In the genomic region with DNA sequence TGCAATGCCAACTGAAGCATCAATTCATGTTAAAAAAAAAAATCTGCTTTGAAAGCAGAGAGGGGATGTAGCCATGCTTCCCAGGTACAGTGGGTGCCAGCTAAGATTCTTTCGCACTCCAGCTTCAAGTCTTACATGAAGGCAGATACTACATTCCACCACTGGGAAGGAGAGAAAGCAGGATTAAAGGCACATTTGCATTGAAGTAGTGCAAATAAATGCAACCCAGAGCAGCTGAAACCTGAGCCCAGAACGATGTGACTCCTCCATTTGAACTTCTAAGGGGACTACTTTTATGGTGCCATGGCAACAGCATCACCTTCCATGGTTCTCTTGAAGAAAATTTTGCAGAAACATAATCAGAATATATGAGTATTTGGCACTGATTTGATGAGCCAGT, we compare ENCODE assay signal across 36 cellular contexts. TPM values are rescaled to one million over a fixed set of nuclear protein-coding genes. Genes with fewer than 3 reads are reported as not detected.
"Had no signal": no experiment of that assay in that cellular context is flagged by ENCODE, and none has a peak within 500 bp of the region (broad histone marks: within the 10 kb centered on the region; RNA-seq: fewer than 3 reads in every experiment).

No MANE protein-coding gene starts in this region.

- H3K9me3 Mint-ChIP-seq: activated CD4-positive, alpha-beta memory T cell treated with anti-CD3 and anti-CD28 coated beads for 36 hours; activated CD4-positive, alpha-beta T cell treated with anti-CD3 and anti-CD28 coated beads, Interleukin-2, amount 10 ng/mL, durations not matched to agents 24 days and 14 days; dendritic cell treated with granulocyte-macrophage colony-stimulating factor and Interleukin-4, amounts not matched to agents 40 ng/mL and 50 ng/mL, for 4 days; natural killer cell treated with Interleukin-12 subunit alpha and Interleukin-12 subunit beta and Interleukin-15 and Interleukin-18, amount 100 ng/mL, for 72 hours had no signal

- H3K4me3 Mint-ChIP-seq: activated CD4-positive, alpha-beta memory T cell treated with anti-CD3 and anti-CD28 coated beads for 36 hours; activated CD4-positive, alpha-beta T cell treated with anti-CD3 and anti-CD28 coated beads, Interleukin-2, amount 10 ng/mL, durations not matched to agents 24 days and 14 days; dendritic cell treated with granulocyte-macrophage colony-stimulating factor and Interleukin-4, amounts not matched to agents 40 ng/mL and 50 ng/mL, for 4 days; natural killer cell treated with Interleukin-12 subunit alpha and Interleukin-12 subunit beta and Interleukin-15 and Interleukin-18, amount 100 ng/mL, for 72 hours; T-helper 17 cell had no signal

- H3K36me3 Mint-ChIP-seq: activated CD4-positive, alpha-beta memory T cell treated with anti-CD3 and anti-CD28 coated beads for 36 hours; natural killer cell treated with Interleukin-12 subunit alpha and Interleukin-12 subunit beta and Interleukin-15 and Interleukin-18, amount 100 ng/mL, for 72 hours had no signal

- DNase-seq: activated CD4-positive, alpha-beta memory T cell treated with anti-CD3 and anti-CD28 coated beads for 36 hours; activated CD4-positive, alpha-beta T cell treated with anti-CD3 and anti-CD28 coated beads, Interleukin-2, amount 10 ng/mL, durations not matched to agents 24 days and 14 days; activated CD4-positive, CD25-positive, alpha-beta regulatory T cell treated with anti-CD3 and anti-CD28 coated beads, Interleukin-2, amount 50 U/mL, for 72 hours; activated CD8-positive, alpha-beta memory T cell treated with anti-CD3 and anti-CD28 coated beads, Interleukin-2, amount 50 U/mL, for 4 hours; activated gamma-delta T cell treated with Interleukin-2 at 50 U/mL for 16 hours; activated naive CD4-positive, alpha-beta T cell treated with anti-CD3 and anti-CD28 coated beads, Interleukin-2, amount 50 U/mL, for 16 hours; activated T-cell treated with anti-CD3 and anti-CD28 coated beads, Interleukin-2, amount 50 U/mL, for 1 hour; amniotic stem cell; brain microvascular endothelial cell; foreskin keratinocyte; heart left ventricle; hypothalamus; kidney glomerular epithelial cell; left lung; lower lobe of right lung; mesenchymal stem cell; right lobe of liver; stimulated activated CD4-positive, alpha-beta T cell treated with anti-CD3 and anti-CD28 coated beads, Interleukin-12 subunit alpha, Interleukin-12 subunit beta, amount 100 ng/mL, for 4 hours; stimulated activated CD4-positive, alpha-beta T cell treated with anti-CD3 and anti-CD28 coated beads, Interleukin-4, amount 100 ng/mL, for 1 hour; stimulated activated naive CD8-positive, alpha-beta T cell treated with anti-CD3 and anti-CD28 coated beads, Interleukin-15, Interleukin-2, amounts not matched to agents 100 U/mL and 50 U/mL, for 24 hours; T-helper 17 cell; T1000; testis; transverse colon; WERI-Rb-1 had no signal

- H3K4me3 ChIP-seq: esophagus muscularis mucosa, heart left ventricle, left lung, lower lobe of right lung, right lobe of liver, skin epidermis, testis, transverse colon had no signal

- H3K27me3 Mint-ChIP-seq: dendritic cell treated with granulocyte-macrophage colony-stimulating factor and Interleukin-4, amounts not matched to agents 40 ng/mL and 50 ng/mL, for 4 days had no signal

- H3K27ac Mint-ChIP-seq: activated CD4-positive, alpha-beta memory T cell treated with anti-CD3 and anti-CD28 coated beads for 36 hours; activated CD4-positive, alpha-beta T cell treated with anti-CD3 and anti-CD28 coated beads, Interleukin-2, amount 10 ng/mL, durations not matched to agents 24 days and 14 days; dendritic cell treated with granulocyte-macrophage colony-stimulating factor and Interleukin-4, amounts not matched to agents 40 ng/mL and 50 ng/mL, for 4 days; natural killer cell treated with Interleukin-12 subunit alpha and Interleukin-12 subunit beta and Interleukin-15 and Interleukin-18, amount 100 ng/mL, for 72 hours; progenitor cell of endocrine pancreas; T-helper 17 cell had no signal

- H3K9me3 ChIP-seq: esophagus muscularis mucosa, heart left ventricle, left lung, lower lobe of right lung, right lobe of liver, testis, transverse colon had no signal

- H3K4me1 ChIP-seq: esophagus muscularis mucosa, foreskin keratinocyte, left lung, lower lobe of right lung, right lobe of liver, testis, transverse colon had no signal

- H3K27ac ChIP-seq: brain microvascular endothelial cell, esophagus muscularis mucosa, foreskin keratinocyte, heart left ventricle, left lung, lower lobe of right lung, right lobe of liver, skin epidermis, testis, transverse colon, WERI-Rb-1 had no signal

- ATAC-seq: foreskin keratinocyte; heart left ventricle; left lung; lower lobe of right lung; natural killer cell treated with Interleukin-12 subunit alpha and Interleukin-12 subunit beta and Interleukin-15 and Interleukin-18, amount 100 ng/mL, for 72 hours; right lobe of liver; stimulated activated naive CD8-positive, alpha-beta T cell treated with anti-CD3 and anti-CD28 coated beads, Interleukin-15, Interleukin-2, amounts not matched to agents 100 U/mL and 50 U/mL, for 24 hours; T-helper 17 cell had no signal

- H3K27me3 ChIP-seq: esophagus muscularis mucosa, left lung, right lobe of liver, testis, transverse colon had no signal

- H3K36me3 ChIP-seq: brain microvascular endothelial cell, esophagus muscularis mucosa, heart left ventricle, left lung, lower lobe of right lung, right lobe of liver, transverse colon had no signal

- FAIRE-seq: astrocyte, urothelium cell line had no signal

- H3K4me1 Mint-ChIP-seq: activated CD4-positive, alpha-beta T cell treated with anti-CD3 and anti-CD28 coated beads, Interleukin-2, amount 10 ng/mL, durations not matched to agents 24 days and 14 days; T-helper 17 cell had no signal

RNA-seq across cellular contexts. Expression of gene GJD2, which starts 19.1 kb away (rescaled TPM):
- total RNA-seq: activated CD4-positive, alpha-beta memory T cell treated with anti-CD3 and anti-CD28 coated beads for 36 hours; activated CD4-positive, alpha-beta T cell treated with anti-CD3 and anti-CD28 coated beads, Interleukin-2, amount 10 ng/mL, durations not matched to agents 24 days and 14 days; activated CD8-positive, alpha-beta memory T cell treated with anti-CD3 and anti-CD28 coated beads for 36 hours; esophagus muscularis mucosa; foreskin keratinocyte; left lung; lower lobe of right lung; mononuclear cell; natural killer cell treated with Interleukin-12 subunit alpha and Interleukin-12 subunit beta and Interleukin-15 and Interleukin-18, amount 100 ng/mL, for 72 hours; osteocyte; renal cortical epithelial cell; right lobe of liver; T-helper 17 cell; transverse colon had no signal
- polyA plus RNA-seq: foreskin keratinocyte had no signal

RNA-seq across cellular contexts. Expression of gene ACTC1, which starts 21.4 kb away (rescaled TPM):
- total RNA-seq: activated CD4-positive, alpha-beta memory T cell treated with anti-CD3 and anti-CD28 coated beads for 36 hours; activated CD4-positive, alpha-beta T cell treated with anti-CD3 and anti-CD28 coated beads, Interleukin-2, amount 10 ng/mL, durations not matched to agents 24 days and 14 days; activated CD8-positive, alpha-beta memory T cell treated with anti-CD3 and anti-CD28 coated beads for 36 hours; foreskin keratinocyte; mononuclear cell; natural killer cell treated with Interleukin-12 subunit alpha and Interleukin-12 subunit beta and Interleukin-15 and Interleukin-18, amount 100 ng/mL, for 72 hours; renal cortical epithelial cell; T-helper 17 cell had no signal
- polyA plus RNA-seq: foreskin keratinocyte had no signal
